1 cellular context compared by ENCODE assay signal in the genomic region with DNA sequence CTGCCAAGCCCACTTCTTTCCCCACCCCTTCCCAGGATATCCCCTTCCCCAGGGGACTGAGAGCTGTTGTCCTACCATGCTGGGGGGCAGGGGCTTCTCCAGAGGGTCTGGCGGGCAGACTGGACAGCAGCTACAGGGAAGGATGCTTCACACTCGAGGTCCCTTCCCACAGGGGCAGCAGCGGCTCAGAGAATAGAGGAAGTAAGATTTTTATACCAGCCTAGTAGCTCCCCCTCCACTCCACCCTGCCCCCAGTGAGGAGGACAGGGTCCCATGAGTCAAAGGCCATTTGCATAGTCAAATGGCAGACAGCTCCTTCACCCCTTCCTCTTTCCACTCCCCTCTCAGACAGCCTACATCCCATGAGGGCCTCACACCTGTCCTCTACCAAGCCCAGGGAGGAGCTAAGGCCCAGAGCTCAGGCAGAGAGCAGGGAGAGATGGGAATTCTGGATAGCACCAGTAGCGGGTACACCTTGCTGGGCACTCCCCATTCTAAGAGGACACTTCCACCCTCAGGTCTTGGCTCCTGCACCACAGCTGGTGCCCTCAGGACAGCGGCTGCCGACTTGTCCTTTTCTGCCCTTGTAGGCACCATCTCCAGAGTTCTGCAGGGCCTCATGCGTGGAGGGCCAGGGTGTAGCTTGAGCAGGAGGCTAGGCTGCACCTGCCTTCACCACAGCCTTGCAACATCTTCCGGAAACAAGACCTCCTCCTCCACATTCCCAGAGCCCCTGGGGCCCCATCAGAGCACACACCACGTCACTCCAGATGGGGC.
TF ChIP-seq lines count a peak whose summit lies in the region.

A gene with protein sequence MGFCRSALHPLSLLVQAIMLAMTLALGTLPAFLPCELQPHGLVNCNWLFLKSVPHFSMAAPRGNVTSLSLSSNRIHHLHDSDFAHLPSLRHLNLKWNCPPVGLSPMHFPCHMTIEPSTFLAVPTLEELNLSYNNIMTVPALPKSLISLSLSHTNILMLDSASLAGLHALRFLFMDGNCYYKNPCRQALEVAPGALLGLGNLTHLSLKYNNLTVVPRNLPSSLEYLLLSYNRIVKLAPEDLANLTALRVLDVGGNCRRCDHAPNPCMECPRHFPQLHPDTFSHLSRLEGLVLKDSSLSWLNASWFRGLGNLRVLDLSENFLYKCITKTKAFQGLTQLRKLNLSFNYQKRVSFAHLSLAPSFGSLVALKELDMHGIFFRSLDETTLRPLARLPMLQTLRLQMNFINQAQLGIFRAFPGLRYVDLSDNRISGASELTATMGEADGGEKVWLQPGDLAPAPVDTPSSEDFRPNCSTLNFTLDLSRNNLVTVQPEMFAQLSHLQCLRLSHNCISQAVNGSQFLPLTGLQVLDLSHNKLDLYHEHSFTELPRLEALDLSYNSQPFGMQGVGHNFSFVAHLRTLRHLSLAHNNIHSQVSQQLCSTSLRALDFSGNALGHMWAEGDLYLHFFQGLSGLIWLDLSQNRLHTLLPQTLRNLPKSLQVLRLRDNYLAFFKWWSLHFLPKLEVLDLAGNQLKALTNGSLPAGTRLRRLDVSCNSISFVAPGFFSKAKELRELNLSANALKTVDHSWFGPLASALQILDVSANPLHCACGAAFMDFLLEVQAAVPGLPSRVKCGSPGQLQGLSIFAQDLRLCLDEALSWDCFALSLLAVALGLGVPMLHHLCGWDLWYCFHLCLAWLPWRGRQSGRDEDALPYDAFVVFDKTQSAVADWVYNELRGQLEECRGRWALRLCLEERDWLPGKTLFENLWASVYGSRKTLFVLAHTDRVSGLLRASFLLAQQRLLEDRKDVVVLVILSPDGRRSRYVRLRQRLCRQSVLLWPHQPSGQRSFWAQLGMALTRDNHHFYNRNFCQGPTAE (minus strand): TSS at position 194 of the 777 bp plus-strand sequence. CDS start 116 bp downstream, at position 78.

TF ChIP-seq in H1, 55 proteins besides CTCF, POLR2A, EP300 and RAD21:
- no peak for TF ChIP-seq CBX8 (IDR thresholded peaks at IDR 0.05; ENCODE audit: borderline replicate concordance, low read depth, low read length)
- no peak for TF ChIP-seq KDM1A (IDR thresholded peaks at IDR 0.05; ENCODE audit: borderline replicate concordance, low read length)
- no peak for TF ChIP-seq POLR2AphosphoS5 (IDR thresholded peaks at IDR 0.05; ENCODE audit: low read depth, low read length)
- no peak for TF ChIP-seq CREB1 (IDR thresholded peaks at IDR 0.05)
- no peak for TF ChIP-seq RBBP5 (IDR thresholded peaks at IDR 0.05; ENCODE audit: borderline replicate concordance, low read depth, low read length)
- TF ChIP-seq, protein P1, sequence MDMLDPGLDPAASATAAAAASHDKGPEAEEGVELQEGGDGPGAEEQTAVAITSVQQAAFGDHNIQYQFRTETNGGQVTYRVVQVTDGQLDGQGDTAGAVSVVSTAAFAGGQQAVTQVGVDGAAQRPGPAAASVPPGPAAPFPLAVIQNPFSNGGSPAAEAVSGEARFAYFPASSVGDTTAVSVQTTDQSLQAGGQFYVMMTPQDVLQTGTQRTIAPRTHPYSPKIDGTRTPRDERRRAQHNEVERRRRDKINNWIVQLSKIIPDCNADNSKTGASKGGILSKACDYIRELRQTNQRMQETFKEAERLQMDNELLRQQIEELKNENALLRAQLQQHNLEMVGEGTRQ (IDR thresholded peaks at IDR 0.05; ENCODE audit: low read length), result no peak
